10 cellular contexts compared by ENCODE assay signal in the genomic region with DNA sequence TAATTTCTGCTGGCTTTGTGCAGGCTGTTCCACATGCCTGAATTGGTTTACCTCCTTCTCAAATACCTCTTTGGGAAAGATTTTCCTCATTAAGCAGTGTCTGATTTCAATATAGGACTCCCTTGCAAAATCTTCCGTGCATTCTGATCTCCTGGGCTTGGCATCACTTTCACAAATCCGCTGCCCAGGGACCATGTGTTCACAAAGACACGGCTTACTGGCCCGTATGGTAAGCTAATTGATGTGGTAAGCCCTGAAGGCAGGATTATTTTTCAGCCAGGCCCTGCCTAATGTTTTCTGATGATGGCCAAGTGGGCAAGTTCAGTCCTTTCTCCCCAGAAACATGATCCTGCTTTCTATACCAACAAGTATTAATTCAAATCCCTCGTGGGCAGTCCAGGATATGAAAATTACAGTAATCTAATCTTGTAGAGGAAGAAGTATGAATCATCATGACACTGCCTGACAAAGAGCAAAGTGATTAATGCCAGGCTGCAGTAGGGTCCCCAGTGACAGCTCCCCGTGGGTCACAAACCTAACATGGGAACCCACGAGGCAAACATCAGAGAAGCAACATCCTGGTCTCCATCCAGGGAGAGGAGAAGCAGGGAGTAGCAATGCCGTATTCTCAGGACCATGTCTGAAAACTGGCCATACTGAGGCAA.
DNase-seq lines count a peak whose midpoint lies in the region; ATAC-seq and TF ChIP-seq lines count a peak whose summit lies in the region.
"Had no signal": no experiment of that assay in that cellular context is flagged by ENCODE, and none has a peak within 500 bp of the region (broad histone marks: within the 10 kb centered on the region; RNA-seq: fewer than 3 reads in every experiment).

No MANE protein-coding gene starts in this region.

- H3K4me2 ChIP-seq in MM.1S (ENCODE audit: low read depth, low read length): no peak overlapping the region

- no peaks in the 10 kb centered on the region for H3K9me2 ChIP-seq in MM.1S (replicated peaks; ENCODE audit: insufficient read depth, low read length)

- no peaks in the 10 kb centered on the region for H3K79me2 ChIP-seq in MM.1S (ENCODE audit: low read length)

- DNase-seq in activated CD4-positive, CD25-positive, alpha-beta regulatory T cell (lab: John Stamatoyannopoulos, UW): no peak
- DNase-seq in SK-N-MC (ENCODE audit: low read depth, low spot score) (no peak), fibroblast of peridontal ligament (ENCODE audit: extremely low read depth) (peak; percentile 99), MM.1S (no peak)
- DNase-seq in stimulated activated CD4-positive, alpha-beta T cell treated with anti-CD3 and anti-CD28 coated beads, Interleukin-4, amount 100 ng/mL, for 24 hours: peak; percentile 32
- DNase-seq: CD4-positive, CD25-positive, alpha-beta regulatory T cell had no signal

- no peaks in the 10 kb centered on the region for H3K27me3 ChIP-seq in MM.1S (replicated peaks; ENCODE audit: insufficient read depth, low read length)
- H3K27me3 ChIP-seq: right lobe of liver had no signal

- H3K27ac ChIP-seq in SK-N-MC (peak overlapping the region; percentile 31; the same call in 1 of the 2 replicates), MM.1S (ENCODE audit: low read length) (no peak overlapping the region)
- H3K27ac ChIP-seq: right lobe of liver had no signal

- H2AFZ ChIP-seq in MM.1S (ENCODE audit: low read length): no peak overlapping the region

- H3K9ac ChIP-seq in SK-N-MC (ENCODE audit: insufficient read length) (no peak overlapping the region), MM.1S (ENCODE audit: low read length) (no peak overlapping the region)

- H3K4me3 ChIP-seq in SK-N-MC (peak overlapping the region; percentile 33; the same call in 1 of the 2 replicates), MM.1S (ENCODE audit: low read length) (no peak overlapping the region)
- H3K4me3 ChIP-seq: right lobe of liver had no signal

- no peaks in the 10 kb centered on the region; the same call in 1 of the 2 replicates for H3K4me1 ChIP-seq in MM.1S (ENCODE audit: low read length)

- H3K9me3 ChIP-seq in SK-N-MC (ENCODE audit: low read depth, low read length) (no peaks in the 10 kb centered on the region), MM.1S (replicated peaks; ENCODE audit: insufficient read depth, low read length) (no peaks in the 10 kb centered on the region)
- H3K9me3 ChIP-seq: right lobe of liver had no signal

- H4K20me1 ChIP-seq in MM.1S (ENCODE audit: insufficient read depth, low read length): no peaks in the 10 kb centered on the region

- ATAC-seq in activated CD4-positive, CD25-positive, alpha-beta regulatory T cell treated with anti-CD3 and anti-CD28 coated beads, Interleukin-2, amount 50 U/mL, for 24 hours: peak; percentile 76 to 84
- ATAC-seq in HG03460 (IDR thresholded peaks at IDR 0.05; ENCODE audit: unreplicated experiment): no peak
- ATAC-seq in GM18867 (IDR thresholded peaks at IDR 0.05; ENCODE audit: unreplicated experiment): no peak
- ATAC-seq: right lobe of liver had no signal

- no peaks in the 10 kb centered on the region for H3K36me3 ChIP-seq in SK-N-MC (ENCODE audit: insufficient read depth, low read length)
- H3K36me3 ChIP-seq in MM.1S (replicated peaks; ENCODE audit: insufficient read depth, low read length): no peaks in the 10 kb centered on the region
- H3K36me3 ChIP-seq: right lobe of liver had no signal

- no peak for TF ChIP-seq CTCF in MM.1S (IDR thresholded peaks at IDR 0.05; ENCODE audit: low read length)

- no peaks in the 10 kb centered on the region for H3F3A ChIP-seq in MM.1S (ENCODE audit: insufficient read depth, low read length)

Comparison
In these comparisons a context has a peak if more than half of its experiments do, and no peak if none do; other contexts are left out.
1. ATAC-seq: peak in activated CD4-positive, CD25-positive, alpha-beta regulatory T cell treated with anti-CD3 and anti-CD28 coated beads, Interleukin-2, amount 50 U/mL, for 24 hours (2 of 2); none in HG03460 (single experiment) and GM18867 (single experiment).
2. DNase-seq: peak in fibroblast of peridontal ligament (single experiment) and stimulated activated CD4-positive, alpha-beta T cell treated with anti-CD3 and anti-CD28 coated beads, Interleukin-4, amount 100 ng/mL, for 24 hours (single experiment); none in activated CD4-positive, CD25-positive, alpha-beta regulatory T cell (0 of 4), SK-N-MC (single experiment) and MM.1S (single experiment).